In the genomic region with DNA sequence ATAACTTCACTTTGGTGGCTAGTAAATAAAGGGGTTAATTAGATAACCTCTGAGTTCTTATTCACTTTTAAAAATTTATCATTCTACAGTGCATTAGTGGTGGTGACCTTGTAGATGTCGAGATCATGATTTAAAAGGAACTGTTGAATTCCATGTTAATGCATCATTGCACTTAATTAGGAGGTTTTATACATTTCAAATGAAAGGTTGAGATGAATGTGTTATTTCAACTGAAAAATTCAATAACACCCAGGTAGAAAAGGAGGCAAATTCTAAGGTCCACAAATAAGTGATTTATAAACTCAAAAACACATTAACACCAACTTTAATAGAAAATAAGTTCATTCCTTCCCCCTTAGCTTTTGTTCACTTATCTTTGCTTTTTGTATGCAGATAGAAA, we compare ENCODE assay signal across 21 cellular contexts.
"Had no signal": no experiment of that assay in that cellular context is flagged by ENCODE, and none has a peak within 500 bp of the region (broad histone marks: within the 10 kb centered on the region; RNA-seq: fewer than 3 reads in every experiment).

No MANE protein-coding gene starts in this region.

- H3K27me3 Mint-ChIP-seq: IgD-negative memory B cell had no signal

- ATAC-seq: HepG2, Panc1 had no signal

- H3K9me3 ChIP-seq: MG63, SK-N-SH had no signal

- H3K9me3 Mint-ChIP-seq: IgD-negative memory B cell had no signal

- H3K27ac ChIP-seq: RWPE1 had no signal

- H3K36me3 Mint-ChIP-seq: IgD-negative memory B cell had no signal

- H3K4me3 Mint-ChIP-seq: IgD-negative memory B cell had no signal

- H3K36me3 ChIP-seq: MG63 had no signal

- H3K27ac Mint-ChIP-seq: IgD-negative memory B cell had no signal

- H3K4me3 ChIP-seq: MG63 had no signal

- H3K9me2 ChIP-seq: SK-N-SH had no signal

- DNase-seq: KBM-7, MG63, NCI-H1092, NCI-H1105 treated with DMSO at 0.1 percent for 48 hours, NCI-H1417 treated with DMSO at 0.1 percent for 48 hours, NCI-H146, NCI-H1694 treated with DMSO at 0.1 percent for 48 hours, NCI-H1930, NCI-H2081, NCI-H2107, NCI-H2227 treated with DMSO at 0.1 percent for 48 hours, NCI-H524, NCI-H526 treated with DMSO at 0.1 percent for 48 hours, NCI-H774, SHP77, SK-N-SH, SW 1271 had no signal

- H3K27me3 ChIP-seq: MG63 had no signal

- H3K4me2 ChIP-seq: SK-N-SH had no signal
